11 cellular contexts compared by ENCODE assay signal in genomic region chr11:117281159-117281558, GRCh38. TPM values are rescaled to one million over a fixed set of nuclear protein-coding genes. Genes with fewer than 3 reads are reported as not detected.
DNase-seq lines count a peak whose midpoint lies in the region; ATAC-seq, FAIRE-seq and TF ChIP-seq lines count a peak whose summit lies in the region.
"Had no signal": no experiment of that assay in that cellular context is flagged by ENCODE, and none has a peak within 500 bp of the region (broad histone marks: within the 10 kb centered on the region; RNA-seq: fewer than 3 reads in every experiment).

No MANE protein-coding gene starts in this region.

- H3K36me3 Mint-ChIP-seq in CD4-positive, alpha-beta T cell (ENCODE audit: low read depth), result peaks cover 72% of the 10 kb centered on the region

- H3K4me1 Mint-ChIP-seq in CD4-positive, alpha-beta T cell (ENCODE audit: low read depth), result peaks cover 32% of the 10 kb centered on the region

- H3K79me2 ChIP-seq in endothelial cell of umbilical vein (ENCODE audit: control insufficient read depth, insufficient read depth, low read length) (no peaks in the 10 kb centered on the region), osteoblast (ENCODE audit: insufficient read depth, low read length) (no peaks in the 10 kb centered on the region)

- POLR2A ChIA-PET in CD4-positive, alpha-beta T cell (lab: Charles Lee), result interaction anchor here (0.6 to 1.9 kb wide), 2 partner anchors 47 to 49 kb away, joined by 3 to 7 read pairs; partner anchors contain the start of genes CEP164 and PCSK7
- POLR2A ChIA-PET in endothelial cell of umbilical vein (lab: Charles Lee), result no interaction called here

- H3K36me3 ChIP-seq in endothelial cell of umbilical vein (ENCODE audit: control insufficient read depth in 2 of 2, extremely low read depth in 1 of 2, insufficient read depth in 2 of 2, low read length in 2 of 2), result peaks cover 5 to 9% of the 10 kb centered on the region in 2 experiments
- H3K36me3 ChIP-seq in osteoblast (ENCODE audit: insufficient read depth, low read length), result peaks cover 36% of the 10 kb centered on the region
- H3K36me3 ChIP-seq in psoas muscle (ENCODE audit: insufficient read depth in 1 of 2, low read depth in 1 of 2), result peaks cover 17 to 65% of the 10 kb centered on the region in 2 donors
- H3K36me3 ChIP-seq in thyroid gland, result peaks cover 24 to 34% of the 10 kb centered on the region in 2 donors

- H3K9me3 ChIP-seq in CD4-positive, alpha-beta T cell (ENCODE audit: control insufficient read depth, low read length), result no peaks in the 10 kb centered on the region
- H3K9me3 ChIP-seq in endothelial cell of umbilical vein (replicated peaks; ENCODE audit: control insufficient read depth, insufficient read depth, low read length) (no peaks in the 10 kb centered on the region), osteoblast (ENCODE audit: low read depth, low read length) (no peaks in the 10 kb centered on the region), psoas muscle (no peaks in the 10 kb centered on the region), thyroid gland (no peaks in the 10 kb centered on the region)
- H3K9me3 ChIP-seq: esophagus squamous epithelium had no signal

- CTCF ChIA-PET in CD4-positive, alpha-beta T cell (lab: Charles Lee), result no interaction called here
- CTCF ChIA-PET in endothelial cell of umbilical vein (lab: Charles Lee), result interaction anchor here (1.2 to 1.3 kb wide), 2 partner anchors 10 to 42 kb away, joined by 4 to 5 read pairs; no protein-coding TSS in a partner anchor

- H3K27ac ChIP-seq in CD4-positive, alpha-beta T cell (ENCODE audit: low read depth, low read length), result no peak overlapping the region
- H3K27ac ChIP-seq in endothelial cell of umbilical vein (ENCODE audit: insufficient read depth, low read depth, low read length) (peak overlapping the region; percentile 57), osteoblast (ENCODE audit: low read depth, low read length) (peak overlapping the region; percentile 74), psoas muscle (no peak overlapping the region), thyroid gland (no peak overlapping the region)

- H3K4me3 Mint-ChIP-seq in CD4-positive, alpha-beta T cell, result peak overlapping the region; percentile 83

- H3K4me2 ChIP-seq in endothelial cell of umbilical vein (ENCODE audit: insufficient read depth, low read length), result peak overlapping the region; percentile 6
- H3K4me2 ChIP-seq in osteoblast (ENCODE audit: insufficient read depth, low read length), result peak overlapping the region; percentile 7

- no peak for ATAC-seq in CD4-positive, alpha-beta T cell (ENCODE audit: poor library complexity)
- no peak for ATAC-seq in psoas muscle

- H4K20me1 ChIP-seq in endothelial cell of umbilical vein (replicated peaks; ENCODE audit: control insufficient read depth, extremely low read depth, insufficient read depth, low read length), result no peaks in the 10 kb centered on the region
- no peaks in the 10 kb centered on the region for H4K20me1 ChIP-seq in osteoblast (ENCODE audit: insufficient read depth, low read length)

- peak overlapping the region; percentile 78 for H3K27ac Mint-ChIP-seq in CD4-positive, alpha-beta T cell

- no peaks in the 10 kb centered on the region for H3K27me3 ChIP-seq in CD4-positive, alpha-beta T cell (ENCODE audit: control insufficient read depth, insufficient read depth, low read length)
- H3K27me3 ChIP-seq in endothelial cell of umbilical vein (ENCODE audit: control insufficient read depth in 2 of 2, insufficient read depth in 2 of 2, low read length in 2 of 2) (no peaks in the 10 kb centered on the region), osteoblast (ENCODE audit: insufficient read depth, low read length) (no peaks in the 10 kb centered on the region), psoas muscle (ENCODE audit: insufficient read depth in 3 of 3, low read length in 2 of 3) (no peaks in the 10 kb centered on the region), thyroid gland (no peaks in the 10 kb centered on the region)
- H3K27me3 ChIP-seq: esophagus squamous epithelium had no signal

- intact Hi-C loops in CD4-positive, alpha-beta T cell (cut with DNase I, micrococcal nuclease), result no loop called here
- intact Hi-C loops in endothelial cell of umbilical vein (cut with micrococcal nuclease), result loop anchor here (2.0 kb wide), 1 partner anchor 36 kb away; the partner anchor contains the start of gene BACE1
- intact Hi-C loops in psoas muscle (cut with DNase I), result no loop called here
- intact Hi-C loops in thyroid gland (cut with DNase I), result no loop called here

- H3K4me1 ChIP-seq in endothelial cell of umbilical vein (ENCODE audit: control insufficient read depth, extremely low read depth, insufficient read depth, low read length) (peaks cover 21% of the 10 kb centered on the region), osteoblast (ENCODE audit: insufficient read depth, low read length) (peaks cover 20% of the 10 kb centered on the region), psoas muscle (no peaks in the 10 kb centered on the region), thyroid gland (no peaks in the 10 kb centered on the region)

- no peak for TF ChIP-seq CTCF in CD4-positive, alpha-beta T cell (IDR thresholded peaks at IDR 0.05)
- no peak for TF ChIP-seq CTCF in endothelial cell of umbilical vein (IDR thresholded peaks at IDR 0.05; ENCODE audit: extremely low read depth in 1 of 2, insufficient read depth in 1 of 2, low read depth in 1 of 2, low read length in 2 of 2)
- no peak for TF ChIP-seq CTCF in osteoblast (IDR thresholded peaks at IDR 0.05; ENCODE audit: extremely low read depth, low read depth, low read length)
- no peak for TF ChIP-seq CTCF in psoas muscle (IDR thresholded peaks at IDR 0.05)
- no peak for TF ChIP-seq CTCF in thyroid gland (IDR thresholded peaks at IDR 0.05)

- no peaks in the 10 kb centered on the region for H3K9me3 Mint-ChIP-seq in CD4-positive, alpha-beta T cell

- DNase-seq in CD4-positive, alpha-beta T cell, result no peak
- DNase-seq in M059J (ENCODE audit: low read depth) (peak; percentile 99), endothelial cell of umbilical vein (ENCODE audit: low read depth, low spot score) (peak; percentile 90), osteoblast (ENCODE audit: insufficient read length, low spot score, missing footprints) (peak; percentile 93), psoas muscle (no peak), SIG-M5 treated with dmso at 0.1 percent for 504 hours (lab: John Stamatoyannopoulos, UW; ENCODE audit: unreplicated experiment) (no peak), thyroid gland (no peak), DMS153 treated with DMSO at 0.1 percent for 48 hours (lab: John Stamatoyannopoulos, UW; ENCODE audit: unreplicated experiment) (no peak)
- DNase-seq: esophagus squamous epithelium; NCI-H2081; stimulated activated naive CD4-positive, alpha-beta T cell treated with Interleukin-2 at 50 U/mL for 16 hours had no signal

- BruUV-seq in endothelial cell of umbilical vein (replicated peaks; lab: Mats Ljungman, UMichigan), result no TSS peak

- 79 to 90% (median 86%) methylated on average over 6 of the region's 6 CpGs for WGBS in psoas muscle, 3 donors
- WGBS in thyroid gland, 2 donors, result 85 to 92% methylated on average over 6 of the region's 6 CpGs

- no peak overlapping the region for H3K4me3 ChIP-seq in endothelial cell of umbilical vein (replicated peaks in 1 of 3; ENCODE audit: insufficient read depth in 1 of 3, low read depth in 1 of 3, low read length in 3 of 3)
- no peak overlapping the region for H3K4me3 ChIP-seq in osteoblast (ENCODE audit: insufficient read depth, low read length)
- H3K4me3 ChIP-seq in psoas muscle, result no peak overlapping the region
- no peak overlapping the region for H3K4me3 ChIP-seq in thyroid gland (replicated peaks in 1 of 3)
- H3K4me3 ChIP-seq: esophagus squamous epithelium had no signal

- no peak overlapping the region for H3K9ac ChIP-seq in endothelial cell of umbilical vein (replicated peaks; ENCODE audit: extremely low read depth, insufficient read depth, low read length)

- H2AFZ ChIP-seq in endothelial cell of umbilical vein (ENCODE audit: low read depth, low read length), result no peak overlapping the region
- H2AFZ ChIP-seq in osteoblast (ENCODE audit: low read length), result no peak overlapping the region

- FAIRE-seq in endothelial cell of umbilical vein (lab: Jason Lieb, UNC), result peak; percentile 98

- H3K9me1 ChIP-seq in endothelial cell of umbilical vein (replicated peaks; ENCODE audit: control insufficient read depth, extremely low read depth, insufficient read depth, low read length), result no peaks in the 10 kb centered on the region

- TF ChIP-seq POLR2A in endothelial cell of umbilical vein (IDR thresholded peaks at IDR 0.05; ENCODE audit: low read depth, low read length) (no peak), thyroid gland (IDR thresholded peaks at IDR 0.05) (no peak)

- dilution Hi-C loops in endothelial cell of umbilical vein (cut with MboI; ENCODE audit: extremely low pct_ligation_motif_present, low sequenced_read_pairs), result no loop called here

- H3K27me3 Mint-ChIP-seq in CD4-positive, alpha-beta T cell, result no peaks in the 10 kb centered on the region

RNA-seq across cellular contexts. Expression of gene BACE1-AS, which starts 10.0 kb away (rescaled TPM):
- 1 to 10 TPM in 1 of 2 experiments, under 1 TPM in 1; 0.99 to 1.2 TPM for total RNA-seq in CD4-positive, alpha-beta T cell
- total RNA-seq in M059J (2014; rRNA removed; shearing (Covaris generic)), result 0.39 and 2.3 TPM in 2 replicates
- 6.1 and 7.6 TPM in 2 replicates for total RNA-seq in endothelial cell of umbilical vein
- 8.1 and 9.3 TPM in 2 replicates for polyA plus RNA-seq in endothelial cell of umbilical vein
- polyA plus RNA-seq in endothelial cell of umbilical vein (2011; cell fraction: cytosol; rRNA removed), result 4.5 and 5.3 TPM in 2 replicates
- polyA plus RNA-seq in endothelial cell of umbilical vein (2011; cell fraction: nucleus; rRNA removed), result 13.0 and 13.3 TPM in 2 replicates
- 4.1 and 5.1 TPM in 2 replicates for polyA plus RNA-seq in endothelial cell of umbilical vein (2012)
- polyA minus RNA-seq in endothelial cell of umbilical vein, result 12.8 and 15.6 TPM in 2 replicates
- 3.2 TPM for polyA minus RNA-seq in endothelial cell of umbilical vein (2011; cell fraction: cytosol; rRNA and poly(A)+ RNA removed)
- polyA minus RNA-seq in endothelial cell of umbilical vein (2011; cell fraction: nucleus; rRNA and poly(A)+ RNA removed), result 7.8 and 10.6 TPM in 2 replicates
- total RNA-seq in osteoblast, result 3.5 and 4.0 TPM in 2 replicates
- 10 to 100 TPM; 10.8 to 18.1 (median 16.4) TPM for total RNA-seq in psoas muscle
- 1 to 10 TPM; 5.7 to 7.2 (median 7.0) TPM for polyA plus RNA-seq in psoas muscle
- 10 to 100 TPM in 1 of 4 donors, 1 to 10 TPM in 3; 7.4 to 12.9 (median 8.8) TPM for total RNA-seq in thyroid gland

RNA-seq across cellular contexts. Expression of gene BACE1, which starts 34.9 kb away (rescaled TPM):
- total RNA-seq in CD4-positive, alpha-beta T cell, result under 1 TPM; 0.38 to 0.59 TPM
- total RNA-seq in M059J (2014; rRNA removed; shearing (Covaris generic)), result 40.9 and 43.3 TPM in 2 replicates
- total RNA-seq in endothelial cell of umbilical vein, result 28.8 and 29.3 TPM in 2 replicates
- 28.4 and 29.6 TPM in 2 replicates for polyA plus RNA-seq in endothelial cell of umbilical vein
- 25.5 and 28.1 TPM in 2 replicates for polyA plus RNA-seq in endothelial cell of umbilical vein (2011; cell fraction: cytosol; rRNA removed)
- 37.5 and 46.1 TPM in 2 replicates for polyA plus RNA-seq in endothelial cell of umbilical vein (2011; cell fraction: nucleus; rRNA removed)
- 37.2 and 41.4 TPM in 2 replicates for polyA plus RNA-seq in endothelial cell of umbilical vein (2012)
- polyA minus RNA-seq in endothelial cell of umbilical vein, result 65.3 and 79.4 TPM in 2 replicates
- polyA minus RNA-seq in endothelial cell of umbilical vein (2011; cell fraction: cytosol; rRNA and poly(A)+ RNA removed), result 8.1 TPM
- 12.7 and 21.8 TPM in 2 replicates for polyA minus RNA-seq in endothelial cell of umbilical vein (2011; cell fraction: nucleus; rRNA and poly(A)+ RNA removed)
- 45.6 and 52.7 TPM in 2 replicates for total RNA-seq in osteoblast
- 10 to 100 TPM in 1 of 4 donors, 1 to 10 TPM in 3; 7.7 to 13.0 (median 9.2) TPM for total RNA-seq in psoas muscle
- polyA plus RNA-seq in psoas muscle, result 10 to 100 TPM in 1 of 3 donors, 1 to 10 TPM in 2; 2.5 to 10.3 (median 2.7) TPM
- 10 to 100 TPM; 17.6 to 28.4 (median 21.4) TPM for total RNA-seq in thyroid gland

RNA-seq across cellular contexts. Expression of gene CEP164, which starts 46.5 kb away (rescaled TPM):
- 10 to 100 TPM; 33.0 to 36.7 TPM for total RNA-seq in CD4-positive, alpha-beta T cell
- 8.4 and 20.6 TPM in 2 replicates for total RNA-seq in M059J (2014; rRNA removed; shearing (Covaris generic))
- total RNA-seq in endothelial cell of umbilical vein (39.5 and 48.4 TPM in 2 replicates), osteoblast (38.0 and 40.7 TPM in 2 replicates), psoas muscle (1 to 10 TPM; 3.4 to 8.1 (median 6.8) TPM), thyroid gland (10 to 100 TPM; 23.1 to 56.5 (median 29.0) TPM)
- polyA plus RNA-seq in endothelial cell of umbilical vein (21.3 and 22.7 TPM in 2 replicates), psoas muscle (10 to 100 TPM in 1 of 3 donors, 1 to 10 TPM in 2; 2.0 to 12.4 (median 4.2) TPM)
- 18.7 and 19.0 TPM in 2 replicates for polyA plus RNA-seq in endothelial cell of umbilical vein (2011; cell fraction: cytosol; rRNA removed)
- 109 and 123 TPM in 2 replicates for polyA plus RNA-seq in endothelial cell of umbilical vein (2011; cell fraction: nucleus; rRNA removed)
- polyA plus RNA-seq in endothelial cell of umbilical vein (2012), result 30.9 and 34.4 TPM in 2 replicates
- 43.5 and 49.1 TPM in 2 replicates for polyA minus RNA-seq in endothelial cell of umbilical vein
- 6.8 TPM for polyA minus RNA-seq in endothelial cell of umbilical vein (2011; cell fraction: cytosol; rRNA and poly(A)+ RNA removed)
- polyA minus RNA-seq in endothelial cell of umbilical vein (2011; cell fraction: nucleus; rRNA and poly(A)+ RNA removed), result 32.4 and 39.9 TPM in 2 replicates

RNA-seq across cellular contexts. Expression of gene RNF214, which starts 48.7 kb away (rescaled TPM):
- 10 to 100 TPM; 12.9 to 15.8 TPM for total RNA-seq in CD4-positive, alpha-beta T cell
- 7.8 and 7.9 TPM in 2 replicates for total RNA-seq in M059J (2014; rRNA removed; shearing (Covaris generic))
- 26.1 and 28.2 TPM in 2 replicates for total RNA-seq in endothelial cell of umbilical vein
- 24.3 and 26.1 TPM in 2 replicates for polyA plus RNA-seq in endothelial cell of umbilical vein
- 14.3 and 15.1 TPM in 2 replicates for polyA plus RNA-seq in endothelial cell of umbilical vein (2011; cell fraction: cytosol; rRNA removed)
- 32.0 and 34.5 TPM in 2 replicates for polyA plus RNA-seq in endothelial cell of umbilical vein (2011; cell fraction: nucleus; rRNA removed)
- 13.6 and 13.7 TPM in 2 replicates for polyA plus RNA-seq in endothelial cell of umbilical vein (2012)
- polyA minus RNA-seq in endothelial cell of umbilical vein, result 32.4 and 34.5 TPM in 2 replicates
- polyA minus RNA-seq in endothelial cell of umbilical vein (2011; cell fraction: cytosol; rRNA and poly(A)+ RNA removed), result 7.1 TPM
- 19.2 and 20.7 TPM in 2 replicates for polyA minus RNA-seq in endothelial cell of umbilical vein (2011; cell fraction: nucleus; rRNA and poly(A)+ RNA removed)
- 13.4 and 14.7 TPM in 2 replicates for total RNA-seq in osteoblast
- 10 to 100 TPM; 31.0 to 39.4 (median 34.7) TPM for total RNA-seq in psoas muscle
- polyA plus RNA-seq in psoas muscle, result 10 to 100 TPM; 12.4 to 19.7 (median 16.8) TPM
- 10 to 100 TPM; 17.4 to 22.8 (median 20.0) TPM for total RNA-seq in thyroid gland

RNA-seq across cellular contexts. Expression of gene PCSK7, which starts 49.3 kb away (rescaled TPM):
- 100 to 1,000 TPM; 229 to 247 TPM for total RNA-seq in CD4-positive, alpha-beta T cell
- 32.0 and 33.6 TPM in 2 replicates for total RNA-seq in M059J (2014; rRNA removed; shearing (Covaris generic))
- 68.0 and 72.7 TPM in 2 replicates for total RNA-seq in endothelial cell of umbilical vein
- polyA plus RNA-seq in endothelial cell of umbilical vein, result 40.8 and 43.2 TPM in 2 replicates
- polyA plus RNA-seq in endothelial cell of umbilical vein (2011; cell fraction: cytosol; rRNA removed), result 35.5 and 39.8 TPM in 2 replicates
- 123 and 126 TPM in 2 replicates for polyA plus RNA-seq in endothelial cell of umbilical vein (2011; cell fraction: nucleus; rRNA removed)
- 40.9 and 41.6 TPM in 2 replicates for polyA plus RNA-seq in endothelial cell of umbilical vein (2012)
- polyA minus RNA-seq in endothelial cell of umbilical vein, result 58.7 and 60.5 TPM in 2 replicates
- 13.3 TPM for polyA minus RNA-seq in endothelial cell of umbilical vein (2011; cell fraction: cytosol; rRNA and poly(A)+ RNA removed)
- polyA minus RNA-seq in endothelial cell of umbilical vein (2011; cell fraction: nucleus; rRNA and poly(A)+ RNA removed), result 45.2 and 48.0 TPM in 2 replicates
- total RNA-seq in osteoblast, result 44.5 and 51.9 TPM in 2 replicates
- 10 to 100 TPM; 15.8 to 23.6 (median 20.8) TPM for total RNA-seq in psoas muscle
- polyA plus RNA-seq in psoas muscle, result 10 to 100 TPM in 2 of 3 donors, 1 to 10 TPM in 1; 9.9 to 17.5 (median 13.4) TPM
- total RNA-seq in thyroid gland, result 10 to 100 TPM; 36.1 to 61.1 (median 47.5) TPM

Comparison
In these comparisons a context has a peak if more than half of its experiments do, and no peak if none do; other contexts are left out.
1. DNase-seq: peak in M059J (single experiment), endothelial cell of umbilical vein (single experiment) and osteoblast (single experiment); none in CD4-positive, alpha-beta T cell (0 of 10), psoas muscle (0 of 2), SIG-M5 treated with dmso at 0.1 percent for 504 hours (single experiment), thyroid gland (0 of 2) and DMS153 treated with DMSO at 0.1 percent for 48 hours (single experiment).
2. H3K27ac ChIP-seq: peak in endothelial cell of umbilical vein (single experiment) and osteoblast (single experiment); none in CD4-positive, alpha-beta T cell (single experiment), psoas muscle (single experiment) and thyroid gland (0 of 3).
3. RNA of gene BACE1, which starts 34.9 kb away (total RNA-seq): 45.6 to 52.7 TPM in osteoblast, 40.9 to 43.3 TPM in M059J, 28.8 to 29.3 TPM in endothelial cell of umbilical vein, 17.6 to 28.4 TPM in thyroid gland and 7.7 to 13.0 TPM in psoas muscle; 0.38 to 0.59 TPM in CD4-positive, alpha-beta T cell; every median in the first group is over 4 times any median in the second.